In genomic region chr3:85298032-85298431, GRCh38 we compare ENCODE assay signal across 31 cellular contexts.
"Had no signal": no experiment of that assay in that cellular context is flagged by ENCODE, and none has a peak within 500 bp of the region (broad histone marks: within the 10 kb centered on the region; RNA-seq: fewer than 3 reads in every experiment).

No MANE protein-coding gene starts in this region.

- H3K4me1 Mint-ChIP-seq: activated B cell treated with CpG ODN at 0.5 μM for 24 hours; activated CD8-positive, alpha-beta memory T cell treated with anti-CD3 and anti-CD28 coated beads, Interleukin-2, amount 10 ng/mL, durations not matched to agents 7 days and 5 days; activated naive CD4-positive, alpha-beta T cell treated with anti-CD3 and anti-CD28 coated beads, Interleukin-2, amount 10 ng/mL, durations not matched to agents 7 days and 5 days; activated naive CD8-positive, alpha-beta T cell treated with anti-CD3 and anti-CD28 coated beads, Interleukin-2, amount 10 ng/mL, durations not matched to agents 7 days and 5 days; central memory CD8-positive, alpha-beta T cell; T-helper 17 cell had no signal

- H3K4me1 ChIP-seq: esophagus squamous epithelium, gastroesophageal sphincter, heart left ventricle had no signal

- H3K27me3 Mint-ChIP-seq: activated B cell treated with CpG ODN at 0.5 μM for 24 hours; activated CD8-positive, alpha-beta memory T cell treated with anti-CD3 and anti-CD28 coated beads, Interleukin-2, amount 10 ng/mL, durations not matched to agents 7 days and 5 days; activated CD8-positive, alpha-beta T cell treated with anti-CD3 and anti-CD28 coated beads for 36 hours; activated naive CD4-positive, alpha-beta T cell treated with anti-CD3 and anti-CD28 coated beads, Interleukin-2, amount 10 ng/mL, durations not matched to agents 7 days and 5 days; activated naive CD8-positive, alpha-beta T cell treated with anti-CD3 and anti-CD28 coated beads, Interleukin-2, amount 10 ng/mL, durations not matched to agents 7 days and 5 days; central memory CD8-positive, alpha-beta T cell; T-helper 17 cell had no signal

- H3K27me3 ChIP-seq: brain microvascular endothelial cell, esophagus squamous epithelium, gastroesophageal sphincter, heart left ventricle had no signal

- H3K4me3 ChIP-seq: esophagus squamous epithelium, gastroesophageal sphincter, heart left ventricle had no signal

- H3K9me3 ChIP-seq: esophagus squamous epithelium, gastroesophageal sphincter, heart left ventricle had no signal

- H3K36me3 Mint-ChIP-seq: activated CD8-positive, alpha-beta memory T cell treated with anti-CD3 and anti-CD28 coated beads, Interleukin-2, amount 10 ng/mL, durations not matched to agents 7 days and 5 days; activated naive CD4-positive, alpha-beta T cell treated with anti-CD3 and anti-CD28 coated beads, Interleukin-2, amount 10 ng/mL, durations not matched to agents 7 days and 5 days; activated naive CD4-positive, alpha-beta T cell treated with anti-CD3 and anti-CD28 coated beads, Interleukin-2, amount 50 U/mL, for 72 hours; activated naive CD8-positive, alpha-beta T cell treated with anti-CD3 and anti-CD28 coated beads, Interleukin-2, amount 10 ng/mL, durations not matched to agents 7 days and 5 days had no signal

- ATAC-seq: activated CD4-positive, CD25-positive, alpha-beta regulatory T cell treated with anti-CD3 and anti-CD28 coated beads, Interleukin-2, amount 50 U/mL, for 24 hours; activated CD8-positive, alpha-beta memory T cell treated with anti-CD3 and anti-CD28 coated beads, Interleukin-2, amount 10 ng/mL, durations not matched to agents 7 days and 5 days; activated CD8-positive, alpha-beta T cell treated with anti-CD3 and anti-CD28 coated beads for 36 hours; activated naive CD4-positive, alpha-beta T cell treated with anti-CD3 and anti-CD28 coated beads, Interleukin-2, amount 50 U/mL, for 72 hours; activated T-cell treated with anti-CD3 and anti-CD28 coated beads, Interleukin-2, amount 50 U/mL, for 72 hours; gastroesophageal sphincter; heart left ventricle; T-helper 17 cell had no signal

- H3K9me3 Mint-ChIP-seq: activated naive CD4-positive, alpha-beta T cell treated with anti-CD3 and anti-CD28 coated beads, Interleukin-2, amount 10 ng/mL, durations not matched to agents 7 days and 5 days; activated naive CD8-positive, alpha-beta T cell treated with anti-CD3 and anti-CD28 coated beads, Interleukin-2, amount 10 ng/mL, durations not matched to agents 7 days and 5 days had no signal

- H3K4me3 Mint-ChIP-seq: activated B cell treated with CpG ODN at 0.5 μM for 24 hours; activated CD8-positive, alpha-beta memory T cell treated with anti-CD3 and anti-CD28 coated beads, Interleukin-2, amount 10 ng/mL, durations not matched to agents 7 days and 5 days; activated CD8-positive, alpha-beta T cell treated with anti-CD3 and anti-CD28 coated beads for 36 hours; activated naive CD4-positive, alpha-beta T cell treated with anti-CD3 and anti-CD28 coated beads, Interleukin-2, amount 10 ng/mL, durations not matched to agents 7 days and 5 days; activated naive CD8-positive, alpha-beta T cell treated with anti-CD3 and anti-CD28 coated beads, Interleukin-2, amount 10 ng/mL, durations not matched to agents 7 days and 5 days; activated T-cell treated with anti-CD3 and anti-CD28 coated beads, Interleukin-2, amount 50 U/mL, for 72 hours; central memory CD8-positive, alpha-beta T cell; T-helper 17 cell; T-helper 2 cell treated with Interferon-gamma antibody and Interleukin-4, amounts not matched to agents 5 μg/mL and 100 μg/mL, for 36 hours had no signal

- DNase-seq: activated B cell treated with CpG ODN at 0.5 μM for 24 hours; activated CD4-positive, alpha-beta T cell treated with anti-CD3 and anti-CD28 coated beads for 48 hours; activated CD4-positive, alpha-beta T cell treated with anti-CD3 and anti-CD28 coated beads, Interleukin-2, amount 50 U/mL, for 1 hour; activated CD4-positive, alpha-beta T cell treated with anti-CD3 and anti-CD28 coated beads, Interleukin-2, amount 50 U/mL, for 48 hours; activated CD8-positive, alpha-beta memory T cell treated with anti-CD3 and anti-CD28 coated beads, Interleukin-2, amount 10 ng/mL, durations not matched to agents 7 days and 5 days; activated CD8-positive, alpha-beta memory T cell treated with anti-CD3 and anti-CD28 coated beads, Interleukin-2, amount 50 U/mL, for 4 hours; activated CD8-positive, alpha-beta T cell treated with anti-CD3 and anti-CD28 coated beads for 36 hours; activated gamma-delta T cell; activated naive CD4-positive, alpha-beta T cell; activated naive CD4-positive, alpha-beta T cell treated with anti-CD3 and anti-CD28 coated beads, Interleukin-2, amount 10 ng/mL, durations not matched to agents 7 days and 5 days; activated naive CD8-positive, alpha-beta T cell treated with anti-CD3 and anti-CD28 coated beads, Interleukin-2, amount 10 ng/mL, durations not matched to agents 7 days and 5 days; activated T-cell treated with anti-CD3 and anti-CD28 coated beads, Interleukin-2, amount 50 U/mL, for 1 hour; activated T-cell treated with anti-CD3 and anti-CD28 coated beads, Interleukin-2, amount 50 U/mL, for 72 hours; anterior cingulate cortex; brain microvascular endothelial cell; cortex of kidney; dermis blood vessel endothelial cell; effector CD8-positive, alpha-beta T cell; esophagus squamous epithelium; foreskin melanocyte; heart left ventricle; T-helper 1 cell; T-helper 17 cell; T1000; WERI-Rb-1 had no signal

- H3K27ac Mint-ChIP-seq: activated B cell treated with CpG ODN at 0.5 μM for 24 hours; activated CD8-positive, alpha-beta memory T cell treated with anti-CD3 and anti-CD28 coated beads, Interleukin-2, amount 10 ng/mL, durations not matched to agents 7 days and 5 days; activated CD8-positive, alpha-beta T cell treated with anti-CD3 and anti-CD28 coated beads for 36 hours; activated naive CD4-positive, alpha-beta T cell treated with anti-CD3 and anti-CD28 coated beads, Interleukin-2, amount 10 ng/mL, durations not matched to agents 7 days and 5 days; activated naive CD4-positive, alpha-beta T cell treated with anti-CD3 and anti-CD28 coated beads, Interleukin-2, amount 50 U/mL, for 72 hours; activated naive CD8-positive, alpha-beta T cell treated with anti-CD3 and anti-CD28 coated beads, Interleukin-2, amount 10 ng/mL, durations not matched to agents 7 days and 5 days; activated T-cell treated with anti-CD3 and anti-CD28 coated beads, Interleukin-2, amount 50 U/mL, for 72 hours; T-helper 17 cell; T-helper 2 cell treated with Interferon-gamma antibody and Interleukin-4, amounts not matched to agents 5 μg/mL and 100 μg/mL, for 36 hours had no signal

- H3K27ac ChIP-seq: brain microvascular endothelial cell, epithelial cell of prostate, esophagus squamous epithelium, gastroesophageal sphincter, heart left ventricle, WERI-Rb-1 had no signal

- H3K36me3 ChIP-seq: brain microvascular endothelial cell, esophagus squamous epithelium, gastroesophageal sphincter, heart left ventricle, WERI-Rb-1 had no signal
